22 cellular contexts compared by ENCODE assay signal in the genomic region with DNA sequence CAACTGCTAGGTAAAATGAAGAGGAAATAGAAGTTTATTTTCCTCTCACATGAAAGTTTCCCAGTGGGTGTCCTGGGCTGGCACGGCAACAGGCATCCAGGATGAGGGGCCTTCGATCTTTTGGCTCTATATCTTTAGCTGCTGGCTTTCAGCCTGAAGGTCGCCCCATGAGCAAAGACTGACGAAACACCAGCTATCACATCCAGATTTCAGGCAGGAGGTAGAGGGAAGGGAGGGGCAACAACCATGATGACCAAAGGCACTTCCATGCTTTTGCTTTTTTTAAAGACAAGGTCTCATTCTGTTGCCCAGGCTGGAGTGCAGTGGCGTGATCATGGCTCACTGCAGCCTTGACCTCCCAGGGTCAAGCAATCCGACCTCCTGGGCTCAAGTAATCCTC.
"Had no signal": no experiment of that assay in that cellular context is flagged by ENCODE, and none has a peak within 500 bp of the region (broad histone marks: within the 10 kb centered on the region; RNA-seq: fewer than 3 reads in every experiment).

No MANE protein-coding gene starts in this region.

- H3K9me3 ChIP-seq: colonic mucosa, esophagus squamous epithelium, gastrocnemius medialis, lower lobe of right lung had no signal

- H3K4me3 Mint-ChIP-seq: dendritic cell treated with granulocyte-macrophage colony-stimulating factor and Interleukin-4, amounts not matched to agents 40 ng/mL and 50 ng/mL, for 4 days; effector memory CD8-positive, alpha-beta T cell; endodermal cell had no signal

- H3K36me3 ChIP-seq: colonic mucosa, esophagus squamous epithelium, gastrocnemius medialis, heart right ventricle, left lung, lower lobe of right lung had no signal

- ATAC-seq: effector memory CD8-positive, alpha-beta T cell; esophagus mucosa; gastrocnemius medialis; heart right ventricle; left cardiac atrium; left lung; left ventricle myocardium superior; lower lobe of right lung had no signal

- H3K27ac ChIP-seq: colonic mucosa, epithelial cell of prostate, esophagus squamous epithelium, gastrocnemius medialis, heart right ventricle, left lung, lower lobe of right lung had no signal

- H3K4me1 ChIP-seq: colonic mucosa, esophagus squamous epithelium, gastrocnemius medialis, heart right ventricle, left lung, lower lobe of right lung had no signal

- H3K4me3 ChIP-seq: colonic mucosa, esophagus squamous epithelium, gastrocnemius medialis, heart right ventricle, left lung, lower lobe of right lung had no signal

- H3K9me3 Mint-ChIP-seq: effector memory CD8-positive, alpha-beta T cell had no signal

- DNase-seq: colonic mucosa; cortex of kidney; effector CD8-positive, alpha-beta T cell; effector memory CD8-positive, alpha-beta T cell; endodermal cell; erythroblast; esophagus squamous epithelium; foreskin fibroblast; foreskin melanocyte; gastrocnemius medialis; glutamatergic neuron; heart right ventricle; hippocampal formation; left cardiac atrium; left lung; left ventricle myocardium superior; lower lobe of right lung; mesenchymal stem cell; midbrain had no signal

- H3K27me3 Mint-ChIP-seq: dendritic cell treated with granulocyte-macrophage colony-stimulating factor and Interleukin-4, amounts not matched to agents 40 ng/mL and 50 ng/mL, for 4 days had no signal

- H3K27me3 ChIP-seq: colonic mucosa, esophagus squamous epithelium, gastrocnemius medialis, heart right ventricle, left lung had no signal

- H3K27ac Mint-ChIP-seq: dendritic cell treated with granulocyte-macrophage colony-stimulating factor and Interleukin-4, amounts not matched to agents 40 ng/mL and 50 ng/mL, for 4 days; effector memory CD8-positive, alpha-beta T cell; endodermal cell had no signal
